In genomic region chr2:234847639-234848038, GRCh38 we compare ENCODE assay signal across 1 cellular context.
TF ChIP-seq lines count a peak whose summit lies in the region.

No MANE protein-coding gene starts in this region.

TF ChIP-seq in HepG2, 621 proteins besides CTCF, POLR2A, EP300 and RAD21 (continued from another document):
- TF ChIP-seq ZHX2 (IDR thresholded peaks at IDR 0.05; ENCODE audit: low read depth), result 0 out of 2 replicates have a peak, but pooled peaks have one; percentile 23
- TF ChIP-seq ZHX2 (CRISPR knock-in tag; IDR thresholded peaks at IDR 0.05; ENCODE audit: borderline replicate concordance), result no peak
- no peak for TF ChIP-seq ZNF383 (CRISPR knock-in tag; IDR thresholded peaks at IDR 0.05; ENCODE audit: borderline replicate concordance)
- TF ChIP-seq NFIB (CRISPR knock-in tag; IDR thresholded peaks at IDR 0.05; ENCODE audit: borderline replicate concordance), result no peak
- TF ChIP-seq IKZF1 (IDR thresholded peaks at IDR 0.05), result no peak
- TF ChIP-seq EEA1 (CRISPR knock-in tag; IDR thresholded peaks at IDR 0.05; ENCODE audit: borderline replicate concordance), result no peak
- no peak for TF ChIP-seq PPARG (CRISPR knock-in tag; conservative IDR thresholded peaks at IDR 0.05)
